14 cellular contexts compared by ENCODE assay signal in the genomic region with DNA sequence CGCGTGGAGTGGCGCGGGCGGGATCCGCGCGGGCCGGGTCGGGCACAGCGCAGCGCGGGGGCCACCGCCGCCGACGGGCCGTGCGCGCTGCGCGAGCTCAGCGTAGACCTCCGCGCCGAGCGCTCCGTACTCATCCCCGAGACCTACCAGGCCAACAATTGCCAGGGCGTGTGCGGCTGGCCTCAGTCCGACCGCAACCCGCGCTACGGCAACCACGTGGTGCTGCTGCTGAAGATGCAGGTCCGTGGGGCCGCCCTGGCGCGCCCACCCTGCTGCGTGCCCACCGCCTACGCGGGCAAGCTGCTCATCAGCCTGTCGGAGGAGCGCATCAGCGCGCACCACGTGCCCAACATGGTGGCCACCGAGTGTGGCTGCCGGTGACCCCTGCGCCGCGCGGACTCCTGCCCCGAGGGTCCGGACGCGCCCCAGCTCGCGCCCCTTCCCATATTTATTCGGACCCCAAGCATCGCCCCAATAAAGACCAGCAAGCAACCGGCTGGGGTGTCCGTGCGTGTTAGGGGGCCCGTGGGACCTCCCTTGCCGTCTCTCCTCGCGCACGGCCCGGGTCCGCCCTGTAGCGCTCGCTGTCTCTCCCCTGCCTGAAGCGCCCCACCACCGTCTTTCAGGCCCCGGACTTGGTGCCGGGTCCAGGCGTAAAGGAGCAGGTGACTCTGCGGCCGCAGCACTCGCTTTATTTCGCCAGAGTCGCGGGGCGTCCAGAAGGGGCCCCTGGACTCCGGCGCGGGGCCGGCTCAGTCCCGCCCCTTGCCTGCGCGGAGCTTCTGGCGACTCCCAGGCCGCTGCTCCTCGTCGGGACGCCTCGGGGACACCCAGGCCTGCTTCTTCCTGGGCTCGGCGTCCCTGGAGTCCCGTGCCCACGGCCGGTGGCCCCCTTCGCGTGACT. TPM values are rescaled to one million over a fixed set of nuclear protein-coding genes. Genes with fewer than 3 reads are reported as not detected.
DNase-seq lines count a peak whose midpoint lies in the region; ATAC-seq and TF ChIP-seq lines count a peak whose summit lies in the region.
"Had no signal": no experiment of that assay in that cellular context is flagged by ENCODE, and none has a peak within 500 bp of the region (broad histone marks: within the 10 kb centered on the region; RNA-seq: fewer than 3 reads in every experiment).

No MANE protein-coding gene starts in this region.

- H2BK5ac ChIP-seq in neuronal stem cell (ENCODE audit: low read length), result peak overlapping the region; percentile 24

- peaks cover 10% of the 10 kb centered on the region for H3K27me3 Mint-ChIP-seq in type B pancreatic cell

- H3K27ac ChIP-seq in ascending aorta, result no peak overlapping the region
- H3K27ac ChIP-seq in neuronal stem cell (replicated peaks; ENCODE audit: low read length), result no peak overlapping the region
- no peak overlapping the region for H3K27ac ChIP-seq in A673 (ENCODE audit: low read depth, low read length, poor library complexity, severe bottlenecking)
- H3K27ac ChIP-seq: KMS-11 had no signal

- peaks cover 3% of the 10 kb centered on the region for H3K4me1 Mint-ChIP-seq in type B pancreatic cell (ENCODE audit: unreplicated experiment)

- H3K4me2 ChIP-seq in neuronal stem cell (ENCODE audit: insufficient read depth, low read length, poor library complexity, severe bottlenecking), result peak overlapping the region; percentile 33
- H3K4me2 ChIP-seq: KMS-11 had no signal

- H3K79me1 ChIP-seq in neuronal stem cell (ENCODE audit: low read depth, low read length), result no peaks in the 10 kb centered on the region

- H2BK15ac ChIP-seq in neuronal stem cell (ENCODE audit: low read length), result no peak overlapping the region

- H3K4me3 Mint-ChIP-seq in type B pancreatic cell, result no peak overlapping the region

- no peak overlapping the region for H2AFZ ChIP-seq in neuronal stem cell (ENCODE audit: low read length)

- no peak overlapping the region for H3K27ac Mint-ChIP-seq in type B pancreatic cell

- H3K4me1 ChIP-seq in ascending aorta (peaks cover 0 to 26% of the 10 kb centered on the region in 2 donors), neuronal stem cell (ENCODE audit: control insufficient read depth in 2 of 2, insufficient read depth in 1 of 2, low read depth in 1 of 2, low read length in 2 of 2) (peaks cover 0 to 12% of the 10 kb centered on the region in 2 donors), A673 (ENCODE audit: insufficient read depth, low read length, poor library complexity, severe bottlenecking) (no peaks in the 10 kb centered on the region)

- H3K27me3 ChIP-seq in ascending aorta (peaks cover 13% of the 10 kb centered on the region), neuronal stem cell (ENCODE audit: control insufficient read depth in 3 of 3, insufficient read depth in 3 of 3, low read depth in 1 of 3, low read length in 3 of 3) (peaks cover 2 to 24% (median 3%) of the 10 kb centered on the region in 3 experiments), A673 (replicated peaks; ENCODE audit: insufficient read depth, low read depth, low read length, poor library complexity) (no peaks in the 10 kb centered on the region)

- no peak overlapping the region for H3K23ac ChIP-seq in neuronal stem cell (ENCODE audit: low read depth, low read length, poor library complexity)

- H3K14ac ChIP-seq in neuronal stem cell (ENCODE audit: low read length), result peak overlapping the region; percentile 82

- ATAC-seq in GM19455 (IDR thresholded peaks at IDR 0.05; ENCODE audit: unreplicated experiment), result no peak

- no peak overlapping the region for H4K91ac ChIP-seq in neuronal stem cell (ENCODE audit: low read depth, low read length, poor library complexity)

- DNase-seq in CD1c-positive myeloid dendritic cell (ENCODE audit: extremely low spot score) (peak; percentile 17), ELF-1 (ENCODE audit: low read depth, low spot score) (peak; percentile 28), ascending aorta (ENCODE audit: low spot score in 2 of 2) (no peak), neuronal stem cell (ENCODE audit: low spot score) (no peak), type B pancreatic cell (ENCODE audit: extremely low spot score, unreplicated experiment) (no peak), A673 (ENCODE audit: low spot score) (no peak)
- DNase-seq in effector CD4-positive, alpha-beta T cell, result no peak
- DNase-seq: anterior cingulate cortex; EL; stimulated activated CD4-positive, alpha-beta T cell treated with anti-CD3 and anti-CD28 coated beads, Interleukin-2, amount 100 ng/mL, for 24 hours had no signal

- H4K8ac ChIP-seq in neuronal stem cell (ENCODE audit: low read depth, low read length), result peak overlapping the region; percentile 17

- H2AK5ac ChIP-seq in neuronal stem cell (ENCODE audit: low read depth, low read length), result peak overlapping the region; percentile 70

- H2BK120ac ChIP-seq in neuronal stem cell (ENCODE audit: low read depth, low read length), result no peak overlapping the region

- no peak overlapping the region for H3K9ac ChIP-seq in neuronal stem cell (ENCODE audit: low read depth, low read length, poor library complexity)
- H3K9ac ChIP-seq: KMS-11 had no signal

- H3K36me3 ChIP-seq in ascending aorta, result peaks cover 16 to 20% of the 10 kb centered on the region in 2 donors
- H3K36me3 ChIP-seq in neuronal stem cell (replicated peaks in 1 of 2; ENCODE audit: control insufficient read depth in 2 of 2, insufficient read depth in 2 of 2, low read length in 2 of 2), result peaks cover 5 to 35% of the 10 kb centered on the region in 2 donors
- H3K36me3 ChIP-seq in A673 (ENCODE audit: insufficient read depth, low read length, poor library complexity, severe bottlenecking), result peaks cover 11% of the 10 kb centered on the region

- CTCF ChIA-PET in A673 (lab: Charles Lee), result no interaction called here

- no peak overlapping the region for H3K4ac ChIP-seq in neuronal stem cell (ENCODE audit: low read length)

- no peaks in the 10 kb centered on the region for H3K9me3 Mint-ChIP-seq in type B pancreatic cell

- no peaks in the 10 kb centered on the region for H3K36me3 Mint-ChIP-seq in type B pancreatic cell

- intact Hi-C loops in ascending aorta (cut with DNase I), result no loop called here
- intact Hi-C loops in A673 (cut with micrococcal nuclease; ENCODE audit: unreplicated experiment), result no loop called here

- H3K9me3 ChIP-seq in ascending aorta, result no peaks in the 10 kb centered on the region
- peaks cover 0 to 5% of the 10 kb centered on the region in 2 donors for H3K9me3 ChIP-seq in neuronal stem cell (replicated peaks in 1 of 2; ENCODE audit: control insufficient read depth in 2 of 2, insufficient read depth in 1 of 2, low read depth in 1 of 2, low read length in 2 of 2)
- H3K9me3 ChIP-seq in A673 (ENCODE audit: low read depth, low read length, poor library complexity, severe bottlenecking), result no peaks in the 10 kb centered on the region

- POLR2A ChIA-PET in A673 (lab: Charles Lee; ENCODE audit: low non-redundant PET), result no interaction called here

- no peak overlapping the region for H2BK12ac ChIP-seq in neuronal stem cell (ENCODE audit: low read length)

- TF ChIP-seq CTCF in ascending aorta (IDR thresholded peaks at IDR 0.05) (no peak), type B pancreatic cell (conservative IDR thresholded peaks at IDR 0.05) (no peak), A673 (conservative IDR thresholded peaks at IDR 0.05; ENCODE audit: low read depth, low read length) (no peak)

- no TSS peak for BruUV-seq in A673 (replicated peaks; lab: Mats Ljungman, UMichigan)

- H3K18ac ChIP-seq in neuronal stem cell (ENCODE audit: low read length), result peak overlapping the region; percentile 64

- peak overlapping the region; percentile 27 to 39 for H3K4me3 ChIP-seq in ascending aorta
- no peak overlapping the region for H3K4me3 ChIP-seq in neuronal stem cell (ENCODE audit: low read length in 2 of 2)
- H3K4me3 ChIP-seq in A673 (ENCODE audit: low read depth, low read length, poor library complexity, severe bottlenecking), result no peak overlapping the region

- WGBS in neuronal stem cell (ENCODE audit: extremely low coverage in 2 of 2, insufficient read length in 2 of 2, insufficient replicate concordance in 1 of 2), 2 donors, result no CpG with 5 or more reads among the region's 108 CpGs

RNA-seq across cellular contexts. Expression of gene AMH, which starts 2.7 kb away (rescaled TPM):
- total RNA-seq in ascending aorta (not detected), type B pancreatic cell (ENCODE audit: low replicate concordance) (13.8 and 49.5 TPM in 2 replicates), A673 (2021) (15.1 and 16.3 TPM in 2 replicates)
- 10.1 TPM for polyA plus RNA-seq in neuronal stem cell (2013, experiment 1 of 2)
- polyA plus RNA-seq in neuronal stem cell (2013, experiment 2 of 2), result 9.2 TPM

RNA-seq across cellular contexts. Expression of gene JSRP1, which starts 4.4 kb away (rescaled TPM):
- not detected for total RNA-seq in ascending aorta
- polyA plus RNA-seq in neuronal stem cell (2013, experiment 1 of 2), result 0.22 TPM
- polyA plus RNA-seq in neuronal stem cell (2013, experiment 2 of 2), result 0.15 TPM
- 0.72 TPM in 1 of 2 replicates, not detected in the other for total RNA-seq in type B pancreatic cell (ENCODE audit: low replicate concordance)
- 0.73 TPM in 1 of 2 replicates, not detected in the other for total RNA-seq in A673 (2021)
- total RNA-seq: RPMI7951 had no signal

RNA-seq across cellular contexts. Expression of gene SF3A2, which starts 15.2 kb away (rescaled TPM):
- total RNA-seq in ascending aorta (21.3 TPM), type B pancreatic cell (ENCODE audit: low replicate concordance) (95.5 and 129 TPM in 2 replicates), A673 (2021) (186 and 187 TPM in 2 replicates)
- polyA plus RNA-seq in neuronal stem cell (2013, experiment 1 of 2), result 117 TPM
- 115 TPM for polyA plus RNA-seq in neuronal stem cell (2013, experiment 2 of 2)

RNA-seq across cellular contexts. Expression of gene PLEKHJ1, which starts 15.7 kb away (rescaled TPM):
- total RNA-seq in ascending aorta (23.9 TPM), type B pancreatic cell (ENCODE audit: low replicate concordance) (107 and 131 TPM in 2 replicates), A673 (2021) (73.7 and 75.9 TPM in 2 replicates)
- 94.6 TPM for polyA plus RNA-seq in neuronal stem cell (2013, experiment 1 of 2)
- polyA plus RNA-seq in neuronal stem cell (2013, experiment 2 of 2), result 92.1 TPM

RNA-seq across cellular contexts. Expression of gene PEAK3, which starts 30.1 kb away (rescaled TPM):
- total RNA-seq in ascending aorta (4.7 TPM), type B pancreatic cell (ENCODE audit: low replicate concordance) (0.10 TPM in 1 of 2 replicates, not detected in the other), A673 (2021) (not detected in 2 replicates)
- not detected for polyA plus RNA-seq in neuronal stem cell (2013, experiment 1 of 2)
- not detected for polyA plus RNA-seq in neuronal stem cell (2013, experiment 2 of 2)
- polyA plus RNA-seq: neural cell had no signal

Comparison
In these comparisons a context has a peak if more than half of its experiments do, and no peak if none do; other contexts are left out.
1. DNase-seq: peak in CD1c-positive myeloid dendritic cell (single experiment) and ELF-1 (single experiment); none in ascending aorta (0 of 2), neuronal stem cell (single experiment), effector CD4-positive, alpha-beta T cell (single experiment), type B pancreatic cell (single experiment) and A673 (single experiment).
2. H3K4me3 ChIP-seq: peak in ascending aorta (2 of 2); none in neuronal stem cell (0 of 2) and A673 (single experiment).
3. RNA of gene AMH, which starts 2.7 kb away (total RNA-seq): 13.8 to 49.5 TPM in type B pancreatic cell and 15.1 to 16.3 TPM in A673; not detected in ascending aorta (single experiment); every median in the first group is over 10 times any median in the second.